8 cellular contexts compared by ENCODE assay signal in the genomic region with DNA sequence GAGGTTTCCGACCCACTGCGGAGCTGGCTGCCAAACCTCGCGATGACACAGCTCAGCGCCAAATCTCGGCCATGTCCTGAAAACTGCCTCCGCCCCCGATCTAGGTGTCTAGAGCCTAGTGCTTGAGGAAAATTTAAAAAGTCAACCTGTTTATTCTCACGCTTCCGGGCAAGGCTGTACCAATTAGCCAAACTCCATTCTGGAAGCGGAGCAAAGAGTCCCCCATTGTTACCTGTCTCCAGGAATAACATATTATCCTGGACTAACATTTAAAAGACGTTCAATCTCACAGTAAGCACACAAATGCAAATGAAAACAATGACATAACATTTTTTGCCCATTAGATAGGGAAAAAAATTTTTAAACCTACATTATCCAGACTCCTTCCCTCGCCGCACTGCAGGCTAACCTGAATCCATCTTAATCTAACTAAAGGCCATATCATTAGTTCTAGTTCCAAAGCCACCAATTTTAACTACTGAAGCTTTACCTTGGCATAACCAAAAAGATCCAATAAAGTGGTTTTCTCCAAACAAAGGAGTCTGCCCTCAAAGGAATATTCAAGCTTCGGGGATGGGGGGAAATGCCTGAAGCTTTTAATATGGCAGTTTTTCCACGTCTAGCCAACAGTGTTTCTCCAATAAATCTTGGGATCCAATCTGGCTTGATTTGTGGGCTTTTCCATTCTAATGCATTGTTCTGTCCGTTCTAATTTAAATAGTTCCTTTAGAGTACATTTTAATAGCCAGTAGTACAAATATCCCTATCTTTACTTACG. TPM values are rescaled to one million over a fixed set of nuclear protein-coding genes. Genes with fewer than 3 reads are reported as not detected.
DNase-seq lines count a peak whose midpoint lies in the region; ATAC-seq, FAIRE-seq and TF ChIP-seq lines count a peak whose summit lies in the region.

No MANE protein-coding gene starts in this region.

- DNase-seq in NCI-H146 (lab: John Stamatoyannopoulos, UW) (peak; percentile 8), NCI-H146 treated with DMSO at 0.1 percent for 48 hours (lab: John Stamatoyannopoulos, UW; ENCODE audit: unreplicated experiment) (no peak), astrocyte (ENCODE audit: low read depth) (no peak), lung microvascular endothelial cell (ENCODE audit: low read depth in 2 of 2) (peak; percentile 5 to 8), aorta (peak in 1 of 2 donors; percentile 96), kidney tubule cell (ENCODE audit: low spot score) (no peak), lower leg skin (ENCODE audit: low spot score in 2 of 2) (no peak)

- peaks cover 30% of the 10 kb centered on the region for H4K20me1 ChIP-seq in astrocyte (ENCODE audit: insufficient read depth, low read length)

- peaks cover 11% of the 10 kb centered on the region for H3K4me1 Mint-ChIP-seq in astrocyte (ENCODE audit: low read depth, unreplicated experiment)

- intact Hi-C loops in aorta (cut with DNase I), result no loop called here
- intact Hi-C loops in lower leg skin (cut with DNase I; ENCODE audit: low total_unique reads), result no loop called here

- peak; percentile 98 for FAIRE-seq in astrocyte (lab: Jason Lieb, UNC)

- no peak for ATAC-seq in aorta (ENCODE audit: low FRiP score)

- peaks cover 7% of the 10 kb centered on the region for H3K36me3 Mint-ChIP-seq in astrocyte (ENCODE audit: low read depth, unreplicated experiment)

- peak overlapping the region; percentile 86 for H3K4me2 ChIP-seq in astrocyte (ENCODE audit: low read length)

- H3K27ac ChIP-seq in HUES6 (ENCODE audit: low read depth, low read length) (peak overlapping the region; percentile 79), astrocyte (ENCODE audit: low read depth, low read length) (peak overlapping the region; percentile 99), aorta (ENCODE audit: low read depth in 1 of 2, low read length in 2 of 2) (no peak overlapping the region)

- TF ChIP-seq CTCF in astrocyte (IDR thresholded peaks at IDR 0.05; ENCODE audit: insufficient read depth, low read depth, low read length) (no peak), lower leg skin (IDR thresholded peaks at IDR 0.05) (no peak)

- peak overlapping the region; percentile 84 for H3K4me3 ChIP-seq in HUES6 (ENCODE audit: low read depth, low read length)
- peak overlapping the region; percentile 89 for H3K4me3 ChIP-seq in astrocyte (ENCODE audit: insufficient read depth, low read depth, low read length)
- peak overlapping the region; percentile 26 to 54 for H3K4me3 ChIP-seq in aorta (ENCODE audit: low read length in 2 of 2)
- H3K4me3 ChIP-seq in lower leg skin (ENCODE audit: low read depth, poor library complexity, severe bottlenecking), result no peak overlapping the region

- H3K36me3 ChIP-seq in HUES6 (ENCODE audit: control insufficient read depth, insufficient read depth, low read length) (peaks cover 23% of the 10 kb centered on the region), astrocyte (ENCODE audit: insufficient read depth, low read length) (peaks cover 9% of the 10 kb centered on the region), aorta (ENCODE audit: control insufficient read depth in 1 of 2, insufficient read depth in 2 of 2, low read length in 1 of 2) (no peaks in the 10 kb centered on the region)

- H3K27ac Mint-ChIP-seq in astrocyte (ENCODE audit: unreplicated experiment), result peak overlapping the region; percentile 95

- H3K79me2 ChIP-seq in astrocyte (ENCODE audit: insufficient read depth, low read length), result peaks cover 56% of the 10 kb centered on the region

- H3K9me3 ChIP-seq in HUES6 (ENCODE audit: control insufficient read depth, insufficient read depth, low read depth, low read length) (no peaks in the 10 kb centered on the region; the same call in 1 of the 2 replicates), astrocyte (ENCODE audit: insufficient read depth, low read depth, low read length) (no peaks in the 10 kb centered on the region), aorta (ENCODE audit: control insufficient read depth, low read length) (no peaks in the 10 kb centered on the region)

- peak overlapping the region; percentile 51 for H2AFZ ChIP-seq in astrocyte (ENCODE audit: low read depth, low read length)

- TF ChIP-seq POLR2A in lower leg skin (IDR thresholded peaks at IDR 0.05), result no peak

- H3K9me3 Mint-ChIP-seq in astrocyte (ENCODE audit: unreplicated experiment), result no peaks in the 10 kb centered on the region

- no peaks in the 10 kb centered on the region for H3K27me3 Mint-ChIP-seq in astrocyte (ENCODE audit: low read depth, unreplicated experiment)

- H3K27me3 ChIP-seq in HUES6 (ENCODE audit: control insufficient read depth, insufficient read depth, low read length) (no peaks in the 10 kb centered on the region; the same call in 1 of the 2 replicates), astrocyte (ENCODE audit: insufficient read depth, low read length) (no peaks in the 10 kb centered on the region), aorta (ENCODE audit: control insufficient read depth in 1 of 2, insufficient read depth in 2 of 2, low read length in 1 of 2) (no peaks in the 10 kb centered on the region)

- H3K4me1 ChIP-seq in HUES6 (ENCODE audit: control insufficient read depth, insufficient read depth, low read length) (no peaks in the 10 kb centered on the region), astrocyte (ENCODE audit: insufficient read depth, low read length) (peaks cover 6% of the 10 kb centered on the region), aorta (ENCODE audit: control insufficient read depth in 1 of 2, insufficient read depth in 2 of 2, low read length in 2 of 2) (no peaks in the 10 kb centered on the region)

- H3K9ac ChIP-seq in HUES6 (ENCODE audit: low read length) (peak overlapping the region; percentile 99), astrocyte (ENCODE audit: low read length) (peak overlapping the region; percentile 100)

- WGBS in aorta, 2 donors, result 2 to 32% methylated on average over 18 of the region's 18 CpGs
- 5 to 30% methylated on average over 18 of the region's 18 CpGs for WGBS in lower leg skin, 2 donors

- H3K4me3 Mint-ChIP-seq in astrocyte (ENCODE audit: unreplicated experiment), result peak overlapping the region; percentile 94

RNA-seq across cellular contexts. Expression of a gene that starts 1.9 kb away (rescaled TPM):
- total RNA-seq in astrocyte (215 and 225 TPM in 2 replicates), lung microvascular endothelial cell (57.1 and 58.1 TPM in 2 replicates), aorta (100 to 1,000 TPM; 180 to 196 TPM), lower leg skin (100 to 1,000 TPM; 128 to 175 (median 158) TPM)
- polyA plus RNA-seq in aorta, result 10 to 100 TPM; 22.5 to 39.6 TPM

Comparison
In these comparisons a context has a peak if more than half of its experiments do, and no peak if none do; other contexts are left out.
1. DNase-seq: peak in NCI-H146 (single experiment) and lung microvascular endothelial cell (2 of 2); none in NCI-H146 treated with DMSO at 0.1 percent for 48 hours (single experiment), astrocyte (single experiment), kidney tubule cell (single experiment) and lower leg skin (0 of 2).
2. H3K27ac ChIP-seq: peak in HUES6 (single experiment) and astrocyte (single experiment); none in aorta (0 of 2).